1 cellular context compared by ENCODE assay signal in the genomic region with DNA sequence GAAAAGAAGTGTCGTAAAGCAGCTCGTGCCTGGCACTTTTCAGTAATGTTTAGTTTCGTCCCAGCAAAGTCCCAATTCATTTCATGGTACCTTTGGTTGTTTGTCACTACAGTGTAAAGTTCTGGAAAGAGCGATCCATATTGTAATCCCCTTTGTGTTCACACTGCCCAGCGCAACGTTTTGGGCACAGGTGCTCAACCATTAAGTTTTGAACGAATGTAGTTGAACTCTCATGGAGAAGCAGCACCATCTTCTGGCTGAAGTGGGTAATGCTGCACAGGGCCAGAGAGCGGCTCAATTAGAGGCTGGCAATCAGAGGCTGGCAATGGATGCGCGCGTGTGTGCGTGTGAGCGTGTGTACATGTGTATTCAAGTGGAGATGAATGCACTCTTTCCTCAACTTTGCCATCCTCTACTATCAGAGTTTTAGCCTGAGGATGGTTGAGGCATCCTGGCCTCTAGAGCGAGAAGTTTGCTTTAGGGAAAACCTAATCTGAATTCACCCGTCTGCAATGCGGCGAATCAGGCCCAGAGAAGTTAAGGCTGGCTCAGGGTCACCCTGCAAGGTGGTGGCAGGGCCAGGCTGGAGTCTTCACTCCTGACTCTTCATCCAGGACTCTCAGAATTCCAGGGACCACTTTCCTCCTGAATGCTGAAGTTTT.
TF ChIP-seq lines count a peak whose summit lies in the region.

No MANE protein-coding gene starts in this region.

TF ChIP-seq in HEK293, 187 proteins besides CTCF, POLR2A, EP300 and RAD21 (continued from another document):
- TF ChIP-seq, protein P1, sequence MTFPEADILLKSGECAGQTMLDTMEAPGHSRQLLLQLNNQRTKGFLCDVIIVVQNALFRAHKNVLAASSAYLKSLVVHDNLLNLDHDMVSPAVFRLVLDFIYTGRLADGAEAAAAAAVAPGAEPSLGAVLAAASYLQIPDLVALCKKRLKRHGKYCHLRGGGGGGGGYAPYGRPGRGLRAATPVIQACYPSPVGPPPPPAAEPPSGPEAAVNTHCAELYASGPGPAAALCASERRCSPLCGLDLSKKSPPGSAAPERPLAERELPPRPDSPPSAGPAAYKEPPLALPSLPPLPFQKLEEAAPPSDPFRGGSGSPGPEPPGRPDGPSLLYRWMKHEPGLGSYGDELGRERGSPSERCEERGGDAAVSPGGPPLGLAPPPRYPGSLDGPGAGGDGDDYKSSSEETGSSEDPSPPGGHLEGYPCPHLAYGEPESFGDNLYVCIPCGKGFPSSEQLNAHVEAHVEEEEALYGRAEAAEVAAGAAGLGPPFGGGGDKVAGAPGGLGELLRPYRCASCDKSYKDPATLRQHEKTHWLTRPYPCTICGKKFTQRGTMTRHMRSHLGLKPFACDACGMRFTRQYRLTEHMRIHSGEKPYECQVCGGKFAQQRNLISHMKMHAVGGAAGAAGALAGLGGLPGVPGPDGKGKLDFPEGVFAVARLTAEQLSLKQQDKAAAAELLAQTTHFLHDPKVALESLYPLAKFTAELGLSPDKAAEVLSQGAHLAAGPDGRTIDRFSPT (tag by site-specific recombination; IDR thresholded peaks at IDR 0.05): no peak
- TF ChIP-seq SCRT1 (tag by site-specific recombination; IDR thresholded peaks at IDR 0.05; ENCODE audit: borderline replicate concordance): peak; percentile 42; the same call in 1 of the 2 replicates
- TF ChIP-seq ZNF560 (tag by site-specific recombination; IDR thresholded peaks at IDR 0.05; ENCODE audit: borderline replicate concordance): no peak
- no peak for TF ChIP-seq KLF8 (tag by site-specific recombination; IDR thresholded peaks at IDR 0.05)
- TF ChIP-seq ZSCAN30 (tag by site-specific recombination; IDR thresholded peaks at IDR 0.05): peak; percentile 32; the same call in 1 of the 2 replicates
- TF ChIP-seq ZBTB17 (tag by site-specific recombination; IDR thresholded peaks at IDR 0.05): 0 out of 2 replicates have a peak, but pooled peaks have one; percentile 43
- TF ChIP-seq IKZF3 (tag by site-specific recombination; IDR thresholded peaks at IDR 0.05): no peak
- TF ChIP-seq, protein P2, sequence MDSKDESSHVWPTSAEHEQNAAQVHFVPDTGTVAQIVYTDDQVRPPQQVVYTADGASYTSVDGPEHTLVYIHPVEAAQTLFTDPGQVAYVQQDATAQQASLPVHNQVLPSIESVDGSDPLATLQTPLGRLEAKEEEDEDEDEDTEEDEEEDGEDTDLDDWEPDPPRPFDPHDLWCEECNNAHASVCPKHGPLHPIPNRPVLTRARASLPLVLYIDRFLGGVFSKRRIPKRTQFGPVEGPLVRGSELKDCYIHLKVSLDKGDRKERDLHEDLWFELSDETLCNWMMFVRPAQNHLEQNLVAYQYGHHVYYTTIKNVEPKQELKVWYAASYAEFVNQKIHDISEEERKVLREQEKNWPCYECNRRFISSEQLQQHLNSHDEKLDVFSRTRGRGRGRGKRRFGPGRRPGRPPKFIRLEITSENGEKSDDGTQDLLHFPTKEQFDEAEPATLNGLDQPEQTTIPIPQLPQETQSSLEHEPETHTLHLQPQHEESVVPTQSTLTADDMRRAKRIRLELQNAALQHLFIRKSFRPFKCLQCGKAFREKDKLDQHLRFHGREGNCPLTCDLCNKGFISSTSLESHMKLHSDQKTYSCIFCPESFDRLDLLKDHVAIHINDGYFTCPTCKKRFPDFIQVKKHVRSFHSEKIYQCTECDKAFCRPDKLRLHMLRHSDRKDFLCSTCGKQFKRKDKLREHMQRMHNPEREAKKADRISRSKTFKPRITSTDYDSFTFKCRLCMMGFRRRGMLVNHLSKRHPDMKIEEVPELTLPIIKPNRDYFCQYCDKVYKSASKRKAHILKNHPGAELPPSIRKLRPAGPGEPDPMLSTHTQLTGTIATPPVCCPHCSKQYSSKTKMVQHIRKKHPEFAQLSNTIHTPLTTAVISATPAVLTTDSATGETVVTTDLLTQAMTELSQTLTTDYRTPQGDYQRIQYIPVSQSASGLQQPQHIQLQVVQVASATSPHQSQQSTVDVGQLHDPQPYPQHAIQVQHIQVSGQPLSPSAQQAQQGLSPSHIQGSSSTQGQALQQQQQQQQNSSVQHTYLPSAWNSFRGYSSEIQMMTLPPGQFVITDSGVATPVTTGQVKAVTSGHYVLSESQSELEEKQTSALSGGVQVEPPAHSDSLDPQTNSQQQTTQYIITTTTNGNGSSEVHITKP (tag by site-specific recombination; IDR thresholded peaks at IDR 0.05): 0 out of 2 replicates have a peak, but pooled peaks have one; percentile 19
- peak; percentile 61; the same call in 1 of the 2 replicates for TF ChIP-seq SCRT2 (tag by site-specific recombination; IDR thresholded peaks at IDR 0.05)
- no peak for TF ChIP-seq KLF7 (tag by site-specific recombination; IDR thresholded peaks at IDR 0.05; ENCODE audit: borderline replicate concordance)
- no peak for TF ChIP-seq ZNF596 (tag by site-specific recombination; IDR thresholded peaks at IDR 0.05)
- TF ChIP-seq ZBTB48 (tag by site-specific recombination; IDR thresholded peaks at IDR 0.05): no peak
- TF ChIP-seq, protein P3, sequence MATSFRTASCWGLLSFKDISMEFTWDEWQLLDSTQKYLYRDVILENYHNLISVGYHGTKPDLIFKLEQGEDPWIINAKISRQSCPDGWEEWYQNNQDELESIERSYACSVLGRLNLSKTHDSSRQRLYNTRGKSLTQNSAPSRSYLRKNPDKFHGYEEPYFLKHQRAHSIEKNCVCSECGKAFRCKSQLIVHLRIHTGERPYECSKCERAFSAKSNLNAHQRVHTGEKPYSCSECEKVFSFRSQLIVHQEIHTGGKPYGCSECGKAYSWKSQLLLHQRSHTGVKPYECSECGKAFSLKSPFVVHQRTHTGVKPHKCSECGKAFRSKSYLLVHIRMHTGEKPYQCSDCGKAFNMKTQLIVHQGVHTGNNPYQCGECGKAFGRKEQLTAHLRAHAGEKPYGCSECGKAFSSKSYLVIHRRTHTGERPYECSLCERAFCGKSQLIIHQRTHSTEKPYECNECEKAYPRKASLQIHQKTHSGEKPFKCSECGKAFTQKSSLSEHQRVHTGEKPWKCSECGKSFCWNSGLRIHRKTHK (tag by site-specific recombination; IDR thresholded peaks at IDR 0.05): no peak
- TF ChIP-seq ZNF37A (tag by site-specific recombination; IDR thresholded peaks at IDR 0.05): no peak
- TF ChIP-seq, protein P4, sequence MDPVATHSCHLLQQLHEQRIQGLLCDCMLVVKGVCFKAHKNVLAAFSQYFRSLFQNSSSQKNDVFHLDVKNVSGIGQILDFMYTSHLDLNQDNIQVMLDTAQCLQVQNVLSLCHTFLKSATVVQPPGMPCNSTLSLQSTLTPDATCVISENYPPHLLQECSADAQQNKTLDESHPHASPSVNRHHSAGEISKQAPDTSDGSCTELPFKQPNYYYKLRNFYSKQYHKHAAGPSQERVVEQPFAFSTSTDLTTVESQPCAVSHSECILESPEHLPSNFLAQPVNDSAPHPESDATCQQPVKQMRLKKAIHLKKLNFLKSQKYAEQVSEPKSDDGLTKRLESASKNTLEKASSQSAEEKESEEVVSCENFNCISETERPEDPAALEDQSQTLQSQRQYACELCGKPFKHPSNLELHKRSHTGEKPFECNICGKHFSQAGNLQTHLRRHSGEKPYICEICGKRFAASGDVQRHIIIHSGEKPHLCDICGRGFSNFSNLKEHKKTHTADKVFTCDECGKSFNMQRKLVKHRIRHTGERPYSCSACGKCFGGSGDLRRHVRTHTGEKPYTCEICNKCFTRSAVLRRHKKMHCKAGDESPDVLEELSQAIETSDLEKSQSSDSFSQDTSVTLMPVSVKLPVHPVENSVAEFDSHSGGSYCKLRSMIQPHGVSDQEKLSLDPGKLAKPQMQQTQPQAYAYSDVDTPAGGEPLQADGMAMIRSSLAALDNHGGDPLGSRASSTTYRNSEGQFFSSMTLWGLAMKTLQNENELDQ (tag by site-specific recombination; IDR thresholded peaks at IDR 0.05; ENCODE audit: low read depth): no peak
- TF ChIP-seq MZF1 (tag by site-specific recombination; IDR thresholded peaks at IDR 0.05; ENCODE audit: borderline replicate concordance): peak; percentile 62; the same call in 1 of the 2 replicates
- TF ChIP-seq, protein P5, sequence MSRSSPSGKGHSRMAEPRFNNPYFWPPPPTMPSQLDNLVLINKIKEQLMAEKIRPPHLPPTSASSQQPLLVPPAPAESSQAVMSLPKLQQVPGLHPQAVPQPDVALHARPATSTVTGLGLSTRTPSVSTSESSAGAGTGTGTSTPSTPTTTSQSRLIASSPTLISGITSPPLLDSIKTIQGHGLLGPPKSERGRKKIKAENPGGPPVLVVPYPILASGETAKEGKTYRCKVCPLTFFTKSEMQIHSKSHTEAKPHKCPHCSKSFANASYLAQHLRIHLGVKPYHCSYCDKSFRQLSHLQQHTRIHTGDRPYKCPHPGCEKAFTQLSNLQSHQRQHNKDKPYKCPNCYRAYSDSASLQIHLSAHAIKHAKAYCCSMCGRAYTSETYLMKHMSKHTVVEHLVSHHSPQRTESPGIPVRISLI (tag by site-specific recombination; IDR thresholded peaks at IDR 0.05): no peak
- no peak for TF ChIP-seq ZNF416 (tag by site-specific recombination; IDR thresholded peaks at IDR 0.05)
- TF ChIP-seq, protein P6, sequence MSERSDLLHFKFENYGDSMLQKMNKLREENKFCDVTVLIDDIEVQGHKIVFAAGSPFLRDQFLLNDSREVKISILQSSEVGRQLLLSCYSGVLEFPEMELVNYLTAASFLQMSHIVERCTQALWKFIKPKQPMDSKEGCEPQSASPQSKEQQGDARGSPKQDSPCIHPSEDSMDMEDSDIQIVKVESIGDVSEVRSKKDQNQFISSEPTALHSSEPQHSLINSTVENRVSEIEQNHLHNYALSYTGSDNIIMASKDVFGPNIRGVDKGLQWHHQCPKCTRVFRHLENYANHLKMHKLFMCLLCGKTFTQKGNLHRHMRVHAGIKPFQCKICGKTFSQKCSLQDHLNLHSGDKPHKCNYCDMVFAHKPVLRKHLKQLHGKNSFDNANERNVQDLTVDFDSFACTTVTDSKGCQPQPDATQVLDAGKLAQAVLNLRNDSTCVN (tag by site-specific recombination; optimal IDR thresholded peaks at IDR 0.05): peak; percentile 34
- TF ChIP-seq, protein P7, sequence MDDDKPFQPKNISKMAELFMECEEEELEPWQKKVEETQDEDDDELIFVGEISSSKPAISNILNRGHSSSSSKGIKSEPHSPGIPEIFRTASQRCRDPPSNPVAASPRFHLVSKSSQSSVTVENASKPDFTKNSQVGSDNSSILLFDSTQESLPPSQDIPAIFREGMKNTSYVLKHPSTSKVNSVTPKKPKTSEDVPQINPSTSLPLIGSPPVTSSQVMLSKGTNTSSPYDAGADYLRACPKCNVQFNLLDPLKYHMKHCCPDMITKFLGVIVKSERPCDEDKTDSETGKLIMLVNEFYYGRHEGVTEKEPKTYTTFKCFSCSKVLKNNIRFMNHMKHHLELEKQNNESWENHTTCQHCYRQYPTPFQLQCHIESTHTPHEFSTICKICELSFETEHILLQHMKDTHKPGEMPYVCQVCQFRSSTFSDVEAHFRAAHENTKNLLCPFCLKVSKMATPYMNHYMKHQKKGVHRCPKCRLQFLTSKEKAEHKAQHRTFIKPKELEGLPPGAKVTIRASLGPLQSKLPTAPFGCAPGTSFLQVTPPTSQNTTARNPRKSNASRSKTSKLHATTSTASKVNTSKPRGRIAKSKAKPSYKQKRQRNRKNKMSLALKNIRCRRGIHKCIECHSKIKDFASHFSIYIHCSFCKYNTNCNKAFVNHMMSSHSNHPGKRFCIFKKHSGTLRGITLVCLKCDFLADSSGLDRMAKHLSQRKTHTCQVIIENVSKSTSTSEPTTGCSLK (tag by site-specific recombination; IDR thresholded peaks at IDR 0.05): no peak
- TF ChIP-seq ZNF677 (tag by site-specific recombination; IDR thresholded peaks at IDR 0.05): no peak
- no peak for TF ChIP-seq KLF10 (tag by site-specific recombination; IDR thresholded peaks at IDR 0.05)
- no peak for TF ChIP-seq ZNF843 (tag by site-specific recombination; IDR thresholded peaks at IDR 0.05)
- TF ChIP-seq ZBTB1 (tag by site-specific recombination; IDR thresholded peaks at IDR 0.05): no peak
- TF ChIP-seq ZNF660 (tag by site-specific recombination; IDR thresholded peaks at IDR 0.05): peak; percentile 58; the same call in 1 of the 2 replicates
- TF ChIP-seq GFI1B (tag by site-specific recombination; IDR thresholded peaks at IDR 0.05): no peak
- TF ChIP-seq, protein P8, sequence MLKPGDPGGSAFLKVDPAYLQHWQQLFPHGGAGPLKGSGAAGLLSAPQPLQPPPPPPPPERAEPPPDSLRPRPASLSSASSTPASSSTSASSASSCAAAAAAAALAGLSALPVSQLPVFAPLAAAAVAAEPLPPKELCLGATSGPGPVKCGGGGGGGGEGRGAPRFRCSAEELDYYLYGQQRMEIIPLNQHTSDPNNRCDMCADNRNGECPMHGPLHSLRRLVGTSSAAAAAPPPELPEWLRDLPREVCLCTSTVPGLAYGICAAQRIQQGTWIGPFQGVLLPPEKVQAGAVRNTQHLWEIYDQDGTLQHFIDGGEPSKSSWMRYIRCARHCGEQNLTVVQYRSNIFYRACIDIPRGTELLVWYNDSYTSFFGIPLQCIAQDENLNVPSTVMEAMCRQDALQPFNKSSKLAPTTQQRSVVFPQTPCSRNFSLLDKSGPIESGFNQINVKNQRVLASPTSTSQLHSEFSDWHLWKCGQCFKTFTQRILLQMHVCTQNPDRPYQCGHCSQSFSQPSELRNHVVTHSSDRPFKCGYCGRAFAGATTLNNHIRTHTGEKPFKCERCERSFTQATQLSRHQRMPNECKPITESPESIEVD (tag by site-specific recombination; IDR thresholded peaks at IDR 0.05): no peak
- no peak for TF ChIP-seq ZNF777 (tag by site-specific recombination; IDR thresholded peaks at IDR 0.05; ENCODE audit: borderline replicate concordance)
- no peak for TF ChIP-seq ZNF214 (tag by site-specific recombination; IDR thresholded peaks at IDR 0.05; ENCODE audit: borderline replicate concordance)
- TF ChIP-seq ZNF785 (tag by site-specific recombination; IDR thresholded peaks at IDR 0.05): no peak
- no peak for TF ChIP-seq WT1 (tag by site-specific recombination; IDR thresholded peaks at IDR 0.05)
- TF ChIP-seq ZNF654 (tag by site-specific recombination; IDR thresholded peaks at IDR 0.05; ENCODE audit: low read depth): peak; percentile 100
- TF ChIP-seq SP7 (tag by site-specific recombination; IDR thresholded peaks at IDR 0.05): 0 out of 2 replicates have a peak, but pooled peaks have one; percentile 26
- no peak for TF ChIP-seq ZNF792 (tag by site-specific recombination; IDR thresholded peaks at IDR 0.05)
- TF ChIP-seq, protein P9, sequence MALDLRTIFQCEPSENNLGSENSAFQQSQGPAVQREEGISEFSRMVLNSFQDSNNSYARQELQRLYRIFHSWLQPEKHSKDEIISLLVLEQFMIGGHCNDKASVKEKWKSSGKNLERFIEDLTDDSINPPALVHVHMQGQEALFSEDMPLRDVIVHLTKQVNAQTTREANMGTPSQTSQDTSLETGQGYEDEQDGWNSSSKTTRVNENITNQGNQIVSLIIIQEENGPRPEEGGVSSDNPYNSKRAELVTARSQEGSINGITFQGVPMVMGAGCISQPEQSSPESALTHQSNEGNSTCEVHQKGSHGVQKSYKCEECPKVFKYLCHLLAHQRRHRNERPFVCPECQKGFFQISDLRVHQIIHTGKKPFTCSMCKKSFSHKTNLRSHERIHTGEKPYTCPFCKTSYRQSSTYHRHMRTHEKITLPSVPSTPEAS (tag by site-specific recombination; IDR thresholded peaks at IDR 0.05): peak; percentile 92
